In the genomic region with DNA sequence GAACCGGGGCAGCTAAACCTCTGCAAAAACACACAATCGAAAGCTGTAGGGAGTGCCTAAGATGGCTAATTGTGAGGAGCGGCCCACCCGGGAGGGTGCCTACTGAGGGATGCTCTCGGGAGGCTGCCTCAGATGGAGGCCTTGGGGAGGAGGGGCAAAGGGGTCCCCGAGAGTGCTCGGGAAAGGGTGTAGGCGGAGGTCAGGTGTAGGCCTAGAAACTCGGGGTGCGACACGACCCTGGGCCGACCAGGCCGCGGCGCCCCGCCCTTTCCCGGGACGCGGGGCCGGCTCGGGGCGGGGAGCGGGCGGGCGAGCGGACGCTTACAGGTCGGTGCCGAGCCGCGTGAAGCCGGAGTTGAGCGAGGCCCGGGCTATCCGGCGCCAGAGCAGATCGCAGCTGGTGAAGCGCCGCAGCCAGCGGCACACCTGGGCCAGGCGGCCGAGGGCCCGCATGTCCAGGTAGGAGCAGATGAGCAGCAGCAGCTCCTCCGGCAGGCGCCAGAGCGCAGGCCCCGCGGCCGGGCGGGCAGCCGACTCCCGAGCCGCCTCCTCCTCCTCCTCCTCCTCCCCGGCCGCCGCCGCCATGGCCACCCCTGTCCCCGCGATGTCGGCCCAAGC, we compare ENCODE assay signal across 8 cellular contexts. TPM values are rescaled to one million over a fixed set of nuclear protein-coding genes. Genes with fewer than 3 reads are reported as not detected.
DNase-seq lines count a peak whose midpoint lies in the region; ATAC-seq and TF ChIP-seq lines count a peak whose summit lies in the region.

No MANE protein-coding gene starts in this region.

- peak; percentile 43 for ATAC-seq in GM21786 (IDR thresholded peaks at IDR 0.05; ENCODE audit: unreplicated experiment)

- H3K9me2 ChIP-seq in Karpas-422 (replicated peaks; ENCODE audit: insufficient read depth, low read length), result no peaks in the 10 kb centered on the region

- no peaks in the 10 kb centered on the region for H3K9me3 ChIP-seq in Karpas-422 (ENCODE audit: low read length)

- DNase-seq in GM06990 (ENCODE audit: extremely low read depth, insufficient read length) (peak; percentile 88), Karpas-422 (peak; percentile 75), kidney tubule cell (ENCODE audit: low spot score) (peak; percentile 66), MV-4-11 (lab: John Stamatoyannopoulos, UW) (no peak)
- DNase-seq in activated CD4-positive, CD25-positive, alpha-beta regulatory T cell (lab: John Stamatoyannopoulos, UW), result peak; percentile 39 to 57 (median 48)
- DNase-seq in central memory CD4-positive, alpha-beta T cell, result peak; percentile 70
- DNase-seq in stimulated activated CD4-positive, alpha-beta T cell treated with anti-CD3 and anti-CD28 coated beads, Interleukin-1b, Interleukin-23, amount 100 ng/mL, for 4 hours (ENCODE audit: low read depth in 2 of 2), result peak; percentile 45 to 61

- peaks cover 48% of the 10 kb centered on the region for H3K79me2 ChIP-seq in Karpas-422 (ENCODE audit: low read length)

- peak overlapping the region; percentile 98 for H3K4me3 ChIP-seq in GM06990 (replicated peaks; ENCODE audit: low read depth, low read length)
- peak overlapping the region; percentile 96 for H3K4me3 ChIP-seq in Karpas-422 (ENCODE audit: low read length)

- H3K36me3 ChIP-seq in GM06990 (ENCODE audit: control insufficient read depth, insufficient read depth, low read length) (peaks cover 2% of the 10 kb centered on the region; the same call in 1 of the 2 replicates), Karpas-422 (ENCODE audit: insufficient read depth, low read length) (0 out of 2 replicates have a peak, but pooled peaks cover 6% of the 10 kb centered on the region)

- H3K4me1 ChIP-seq in Karpas-422 (ENCODE audit: low read length), result peaks cover 35% of the 10 kb centered on the region

- TF ChIP-seq CTCF in GM06990 (IDR thresholded peaks at IDR 0.05; ENCODE audit: insufficient read depth, low read length, poor library complexity, severe bottlenecking), result no peak

- H3K4me2 ChIP-seq in Karpas-422 (ENCODE audit: low read depth, low read length, poor library complexity, severe bottlenecking), result peak overlapping the region; percentile 75

- no peaks in the 10 kb centered on the region for H4K20me1 ChIP-seq in Karpas-422 (ENCODE audit: insufficient read depth, low read depth, low read length)

- H2AFZ ChIP-seq in Karpas-422 (ENCODE audit: low read length), result no peak overlapping the region

- H3K9ac ChIP-seq in Karpas-422 (ENCODE audit: low read length), result peak overlapping the region; percentile 98

- H3K27ac ChIP-seq in Karpas-422 (ENCODE audit: low read length), result peak overlapping the region; percentile 78

- H3K27me3 ChIP-seq in GM06990 (replicated peaks; ENCODE audit: control insufficient read depth, insufficient read depth, low read length) (no peaks in the 10 kb centered on the region), Karpas-422 (ENCODE audit: low read length) (no peaks in the 10 kb centered on the region)

RNA-seq across cellular contexts. Expression of a gene that starts 0.8 kb away (rescaled TPM):
- 31.0 and 42.9 TPM in 2 replicates for total RNA-seq in Karpas-422 (2014; rRNA removed; shearing (Covaris generic); ENCODE audit: low replicate concordance)
